11 cellular contexts compared by ENCODE assay signal in genomic region chr7:30472771-30473392, GRCh38. TPM values are rescaled to one million over a fixed set of nuclear protein-coding genes. Genes with fewer than 3 reads are reported as not detected.
A peak's percentile ranks its signal among the peaks of the same experiment; 100 is the strongest.
DNase-seq lines count a peak whose midpoint lies in the region; ATAC-seq and TF ChIP-seq lines count a peak whose summit lies in the region.
"Had no signal": no experiment of that assay in that cellular context is flagged by ENCODE, and none has a peak within 500 bp of the region (broad histone marks: within the 10 kb centered on the region; RNA-seq: fewer than 3 reads in every experiment).

No MANE protein-coding gene starts in this region.

- ATAC-seq in HG02852 (IDR thresholded peaks at IDR 0.05; ENCODE audit: unreplicated experiment) (no peak), GM21529 (IDR thresholded peaks at IDR 0.05; ENCODE audit: unreplicated experiment) (no peak)

- DNase-seq in coronary artery (ENCODE audit: low spot score) = no peak
- DNase-seq in mesothelial cell of epicardium (ENCODE audit: low spot score in 2 of 2, unreplicated experiment in 2 of 2) = no peak
- no peak for DNase-seq in NCI-H774 (lab: John Stamatoyannopoulos, UW)
- DNase-seq in BE2C = no peak
- DNase-seq: NCI-H146, RPMI8226 had no signal

- no peaks in the 10 kb centered on the region for H3K36me3 Mint-ChIP-seq in mesothelial cell of epicardium

- H3K4me3 ChIP-seq in ACC112 (ENCODE audit: low read depth, low read length) = peak overlapping the region; percentile 19; the same call in 1 of the 2 replicates
- H3K4me3 ChIP-seq in Loucy (ENCODE audit: low read length, poor library complexity, severe bottlenecking) = no peak overlapping the region
- no peak overlapping the region for H3K4me3 ChIP-seq in coronary artery
- H3K4me3 ChIP-seq in BE2C (ENCODE audit: low read depth, low read length) = no peak overlapping the region

- H3K9ac ChIP-seq in Loucy (ENCODE audit: low read depth, low read length, poor library complexity, severe bottlenecking) = no peak overlapping the region

- H3K27ac Mint-ChIP-seq in mesothelial cell of epicardium = peak overlapping the region; percentile 79

- no peak overlapping the region for H3K4me3 Mint-ChIP-seq in mesothelial cell of epicardium

- H3K4me1 Mint-ChIP-seq in mesothelial cell of epicardium = peaks cover 66% of the 10 kb centered on the region

- H3K36me3 ChIP-seq in ACC112 (ENCODE audit: insufficient read depth, low read length) (no peaks in the 10 kb centered on the region), Loucy (ENCODE audit: insufficient read depth, low read length) (no peaks in the 10 kb centered on the region), BE2C (no peaks in the 10 kb centered on the region)

- H3F3A ChIP-seq in Loucy (ENCODE audit: low read depth) = no peaks in the 10 kb centered on the region

- no peaks in the 10 kb centered on the region for H3K9me3 Mint-ChIP-seq in mesothelial cell of epicardium
- H3K9me3 Mint-ChIP-seq: activated T-helper 2 cell treated with anti-CD3 and anti-CD28 coated beads, Interferon-gamma antibody, Interleukin-2, Interleukin-4, amounts not matched to agents 10 μg/mL and 5 μg/mL and 100 μg/mL, durations not matched to agents 14 hours and 24 hours and 36 hours had no signal

- peak overlapping the region; percentile 94 for H3K27ac ChIP-seq in ACC112 (ENCODE audit: low read depth, low read length)
- H3K27ac ChIP-seq in coronary artery = peak overlapping the region; percentile 80 to 84

- H3K27me3 ChIP-seq in ACC112 (ENCODE audit: insufficient read depth, low read length) = no peaks in the 10 kb centered on the region
- H3K27me3 ChIP-seq in Loucy (ENCODE audit: insufficient read depth, low read length, poor library complexity, severe bottlenecking) = no peaks in the 10 kb centered on the region
- H3K27me3 ChIP-seq in BE2C = no peaks in the 10 kb centered on the region

- H3K4me1 ChIP-seq in ACC112 (ENCODE audit: control insufficient read depth, insufficient read depth, low read length, unreplicated experiment) (peaks cover 92% of the 10 kb centered on the region), Loucy (ENCODE audit: insufficient read depth, low read length, poor library complexity, severe bottlenecking) (peaks cover 65% of the 10 kb centered on the region), BE2C (peaks cover 16% of the 10 kb centered on the region)

- H3K9me2 ChIP-seq in Loucy (replicated peaks; ENCODE audit: low read depth, low read length) = no peaks in the 10 kb centered on the region

- no peaks in the 10 kb centered on the region for H4K20me1 ChIP-seq in Loucy (ENCODE audit: insufficient read depth, low read length, poor library complexity, severe bottlenecking)

- no peak overlapping the region for H2AFZ ChIP-seq in ACC112 (ENCODE audit: low read length, unreplicated experiment)
- no peak overlapping the region for H2AFZ ChIP-seq in Loucy (ENCODE audit: low read length)

- H3K9me3 ChIP-seq in Loucy (ENCODE audit: insufficient read depth, low read depth, low read length) = no peaks in the 10 kb centered on the region
- H3K9me3 ChIP-seq in BE2C = no peaks in the 10 kb centered on the region

- H3K27me3 Mint-ChIP-seq in mesothelial cell of epicardium (ENCODE audit: low read depth) = no peaks in the 10 kb centered on the region

- H3K4me2 ChIP-seq in Loucy (ENCODE audit: low read depth, low read length, poor library complexity, severe bottlenecking) = peak overlapping the region; percentile 98

- H3K79me2 ChIP-seq in ACC112 (ENCODE audit: control insufficient read depth, insufficient read depth, low read length, unreplicated experiment) (peaks cover 66% of the 10 kb centered on the region), Loucy (ENCODE audit: insufficient read depth, low read length) (peaks cover 24% of the 10 kb centered on the region)

- TF ChIP-seq CTCF in Loucy (conservative IDR thresholded peaks at IDR 0.05; ENCODE audit: low read length) = no peak
- TF ChIP-seq CTCF in coronary artery (IDR thresholded peaks at IDR 0.05) = no peak
- TF ChIP-seq CTCF in mesothelial cell of epicardium (IDR thresholded peaks at IDR 0.05; ENCODE audit: unreplicated experiment) = no peak
- no peak for TF ChIP-seq CTCF in BE2C (IDR thresholded peaks at IDR 0.05; ENCODE audit: low read depth, low read length)

RNA-seq across cellular contexts. Expression of gene NOD1, which starts 5.7 kb away (rescaled TPM):
- 9.5 to 10.3 TPM (median 10.2 TPM) in 3 replicates for total RNA-seq in mesothelial cell of epicardium
- polyA plus RNA-seq in BE2C (2012; ENCODE audit: insufficient read depth, insufficient read length, low read depth) = 1.5 TPM

RNA-seq across cellular contexts. Expression of gene GGCT, which starts 31.7 kb away (rescaled TPM):
- 36.5 to 37.5 TPM (median 36.6 TPM) in 3 replicates for total RNA-seq in mesothelial cell of epicardium
- 46.1 TPM for polyA plus RNA-seq in BE2C (2012; ENCODE audit: insufficient read depth, insufficient read length, low read depth)
